In genomic region chr9:78320030-78320693, GRCh38 we compare ENCODE assay signal across 21 cellular contexts.
"Had no signal": no experiment of that assay in that cellular context is flagged by ENCODE, and none has a peak within 500 bp of the region (broad histone marks: within the 10 kb centered on the region; RNA-seq: fewer than 3 reads in every experiment).

No MANE protein-coding gene starts in this region.

- H3K9me3 ChIP-seq: SJSA1 had no signal

- H3K27ac Mint-ChIP-seq: IgD-negative memory B cell had no signal

- H3K4me1 Mint-ChIP-seq: IgD-negative memory B cell had no signal

- FAIRE-seq: HepG2, RCC 7860 had no signal

- H3K27me3 Mint-ChIP-seq: IgD-negative memory B cell had no signal

- H3K27me3 ChIP-seq: SJSA1 had no signal

- H3K27ac ChIP-seq: SJSA1, SK-N-MC had no signal

- H3K4me3 ChIP-seq: SJSA1, SK-N-MC had no signal

- H3K4me3 Mint-ChIP-seq: IgD-negative memory B cell had no signal

- DNase-seq: KBM-7, MV-4-11, NCI-H1048, NCI-H1105, NCI-H1417, NCI-H1436 treated with DMSO at 0.1 percent for 48 hours, NCI-H1694, NCI-H187 treated with DMSO at 0.1 percent for 48 hours, NCI-H2029 treated with DMSO at 0.1 percent for 48 hours, NCI-H2227 treated with DMSO at 0.1 percent for 48 hours, NCI-H524, NCI-H69, NCI-H774, Right ventricle myocardium superior, RPMI8226, SIG-M5 had no signal

- H3K9me3 Mint-ChIP-seq: IgD-negative memory B cell had no signal

- H3K4me1 ChIP-seq: SJSA1 had no signal
